Comparison of ENCODE assay signal across 8 cellular contexts in genomic region chr7:106659963-106660861, GRCh38. TPM values are rescaled to one million over a fixed set of nuclear protein-coding genes. Genes with fewer than 3 reads are reported as not detected.
A peak's percentile ranks its signal among the peaks of the same experiment; 100 is the strongest.
DNase-seq lines count a peak whose midpoint lies in the region; ATAC-seq, FAIRE-seq and TF ChIP-seq lines count a peak whose summit lies in the region.

No MANE protein-coding gene starts in this region.

- TF ChIP-seq CTCF in AG04450 (IDR thresholded peaks at IDR 0.05; ENCODE audit: low read depth, low read length) (peak; percentile 78), HepG2 (CRISPR knock-in tag; IDR thresholded peaks at IDR 0.05) (peak; percentile 9; the same call in 1 of the 2 replicates)

- no peak for TF ChIP-seq RAD21 in HepG2 (CRISPR knock-in tag; IDR thresholded peaks at IDR 0.05)

- CTCF ChIA-PET in AG04450 (lab: Charles Lee) = interaction anchor here (0.6 to 4.9 kb wide), 30 partner anchors 10 to 493 kb away, joined by 3 to 55 read pairs (median 3); partner anchors contain the start of gene NAMPT
- CTCF ChIA-PET in HepG2 (lab: Yijun Ruan, JAX; ENCODE audit: low intra/inter-chr PET ratio, low total read pairs) = no interaction called here

- ATAC-seq in GM18517 (IDR thresholded peaks at IDR 0.05; ENCODE audit: unreplicated experiment) (peak; percentile 61), HG03039 (IDR thresholded peaks at IDR 0.05; ENCODE audit: unreplicated experiment) (peak; percentile 43), HepG2 (peak; percentile 66)

- no TSS peak for BruUV-seq in HepG2 (replicated peaks; lab: Mats Ljungman, UMichigan)

- H3K27me3 ChIP-seq in AG04450 (ENCODE audit: control insufficient read depth, insufficient read depth, low read length) (no peaks in the 10 kb centered on the region), HepG2 (ENCODE audit: control insufficient read depth in 1 of 2, insufficient read depth in 2 of 2, low read length in 2 of 2) (peaks cover 0 to 7% of the 10 kb centered on the region in 2 experiments; a peak in 2 of 5 replicates)

- H3K36me3 ChIP-seq in HepG2 (replicated peaks in 1 of 2; ENCODE audit: control insufficient read depth in 1 of 2, insufficient read depth in 2 of 2, low read length in 2 of 2) = no peaks in the 10 kb centered on the region

- 56% methylated on average over 23 of the region's 101 CpGs for WGBS in HepG2 (ENCODE audit: low lambda C conversion rate)

- DNase-seq in AG04450 (ENCODE audit: low read depth, low spot score) (no peak), NCI-H2171 treated with DMSO at 0.1 percent for 48 hours (lab: John Stamatoyannopoulos, UW) (peak; percentile 49), dedifferentiated amniotic fluid mesenchymal stem cell (ENCODE audit: extremely low spot score) (peak; percentile 41), HepG2 (ENCODE audit: low spot score) (no peak)
- peak; percentile 82 to 83 for DNase-seq in activated CD4-positive, alpha-beta T cell treated with anti-CD3 and anti-CD28 coated beads for 4 hours
- peak; percentile 80 to 81 for DNase-seq in stimulated activated CD4-positive, alpha-beta T cell treated with anti-CD3 and anti-CD28 coated beads, Interleukin-4, amount 100 ng/mL, for 4 hours

- H3K27ac ChIP-seq in AG04450 (ENCODE audit: low read depth, low read length) = peak overlapping the region; percentile 87
- H3K27ac ChIP-seq in HepG2 (ENCODE audit: extremely low read length, insufficient read depth, low read length) = no peak overlapping the region

- FAIRE-seq in HepG2 (lab: Jason Lieb, UNC) = no peak

- no peak for TF ChIP-seq POLR2A in HepG2 (IDR thresholded peaks at IDR 0.05; ENCODE audit: insufficient read depth in 1 of 2, low read depth in 2 of 2, low read length in 2 of 2)

- no peak overlapping the region for H2AFZ ChIP-seq in HepG2 (ENCODE audit: low read length)

- in situ Hi-C loops in HepG2 (cut with HindIII; ENCODE audit: extremely low pct_ligation_motif_present, low pct_unique_long_range_greater_than_20kb) = no loop called here

- H3K9ac ChIP-seq in HepG2 (ENCODE audit: insufficient read depth, low read depth, low read length) = no peak overlapping the region

- TF ChIP-seq EP300 in HepG2 (IDR thresholded peaks at IDR 0.05; ENCODE audit: low read depth in 2 of 2, low read length in 2 of 2) (no peak), HepG2 (CRISPR knock-in tag; IDR thresholded peaks at IDR 0.05; ENCODE audit: borderline replicate concordance) (no peak)

- no peaks in the 10 kb centered on the region for H3K79me2 ChIP-seq in HepG2 (ENCODE audit: insufficient read depth, low read length)

- H3K4me3 ChIP-seq in AG04450 (ENCODE audit: low read depth, low read length) (peak overlapping the region; percentile 95), HepG2 (replicated peaks in 1 of 3; ENCODE audit: insufficient read depth in 1 of 3, low read depth in 2 of 3, low read length in 3 of 3) (peak overlapping the region; percentile 26 to 64 (median 43); a peak in 4 of 6 replicates)

- no peaks in the 10 kb centered on the region for H3K4me1 ChIP-seq in HepG2 (ENCODE audit: insufficient read depth, low read length)

- H3K4me2 ChIP-seq in HepG2 (ENCODE audit: low read depth, low read length) = peak overlapping the region; percentile 65

- intact Hi-C loops in HepG2 (cut with micrococcal nuclease; ENCODE audit: unreplicated experiment) = no loop called here

- H4K20me1 ChIP-seq in HepG2 (ENCODE audit: insufficient read depth, low read length) = no peaks in the 10 kb centered on the region

- POLR2A ChIA-PET in AG04450 (lab: Yijun Ruan, JAX) (interaction anchor here (0.7 to 1.0 kb wide), 3 partner anchors 76 to 481 kb away, joined by 3 to 7 read pairs (median 3); no protein-coding TSS in a partner anchor), HepG2 (lab: Yijun Ruan, JAX) (no interaction called here)

- H3K9me3 ChIP-seq in AG04450 (ENCODE audit: control insufficient read depth, insufficient read depth, low read length) (no peaks in the 10 kb centered on the region), HepG2 (ENCODE audit: low read length) (no peaks in the 10 kb centered on the region)

TF ChIP-seq in HepG2, 621 proteins besides CTCF, POLR2A, EP300 and RAD21:
- no peak for TF ChIP-seq STAG1 (CRISPR knock-in tag; IDR thresholded peaks at IDR 0.05)

RNA-seq across cellular contexts. Expression of gene CCDC71L, which starts 0.7 kb away (rescaled TPM):
- polyA plus RNA-seq in AG04450 (2011; rRNA removed) (15.8 and 16.9 TPM in 2 replicates), HepG2 (2011; rRNA removed) (0.04 TPM in 1 of 2 replicates, not detected in the other)
- 6.6 and 6.8 TPM in 2 replicates for polyA minus RNA-seq in AG04450 (2011; rRNA and poly(A)+ RNA removed)
- 0.02 TPM in 1 of 2 replicates, not detected in the other for total RNA-seq in HepG2 (2016; rRNA removed; fragmentation: Illumina TruSeq; extraction: Trizol)
- total RNA-seq in HepG2 (2016; cell fraction: cytosol; rRNA removed; fragmentation: Illumina TruSeq; extraction: Trizol; ENCODE audit: low read depth) = not detected in 2 replicates
- not detected in 2 replicates for total RNA-seq in HepG2 (2016; cell fraction: insoluble cytoplasmic fraction; rRNA removed; fragmentation: Illumina TruSeq; extraction: Trizol)
- 0.06 TPM in 1 of 2 replicates, not detected in the other for total RNA-seq in HepG2 (2016; cell fraction: membrane; rRNA removed; fragmentation: Illumina TruSeq; extraction: Trizol)
- not detected in 2 replicates for total RNA-seq in HepG2 (2016; cell fraction: nucleus; rRNA removed; fragmentation: Illumina TruSeq; extraction: Trizol)
- 0.03 and 0.04 TPM in 2 replicates for polyA plus RNA-seq in HepG2 (2011; cell fraction: cytosol; rRNA removed)
- polyA plus RNA-seq in HepG2 (2011; cell fraction: nucleus; rRNA removed) = 0.10 TPM in 1 of 2 replicates, not detected in the other
- polyA plus RNA-seq in HepG2 (2012) = not detected in 2 replicates
- polyA plus RNA-seq in HepG2 (2016; cell fraction: cytosol; fragmentation: Illumina TruSeq; extraction: Trizol; ENCODE audit: low read depth) = not detected in 2 replicates
- not detected in 2 replicates for polyA plus RNA-seq in HepG2 (2016; cell fraction: insoluble cytoplasmic fraction; fragmentation: Illumina TruSeq; extraction: Trizol; ENCODE audit: low read depth)
- polyA plus RNA-seq in HepG2 (2016; cell fraction: membrane; fragmentation: Illumina TruSeq; extraction: Trizol; ENCODE audit: low read depth) = not detected in 2 replicates
- polyA plus RNA-seq in HepG2 (2016; cell fraction: nucleus; fragmentation: Illumina TruSeq; extraction: Trizol; ENCODE audit: insufficient read depth, low read depth) = not detected in 2 replicates
- polyA minus RNA-seq in HepG2 (2011; rRNA and poly(A)+ RNA removed; ENCODE audit: low replicate concordance) = 2.9 TPM in 1 of 2 replicates, not detected in the other
- not detected in 2 replicates for polyA minus RNA-seq in HepG2 (2011; cell fraction: cytosol; rRNA and poly(A)+ RNA removed)
- polyA minus RNA-seq in HepG2 (2011; cell fraction: nucleus; rRNA and poly(A)+ RNA removed) = 0.13 TPM in 1 of 2 replicates, not detected in the other

Comparison
In these comparisons a context has a peak if more than half of its experiments do, and no peak if none do; other contexts are left out.
1. DNase-seq: peak in NCI-H2171 treated with DMSO at 0.1 percent for 48 hours (single experiment), activated CD4-positive, alpha-beta T cell treated with anti-CD3 and anti-CD28 coated beads for 4 hours (2 of 2), dedifferentiated amniotic fluid mesenchymal stem cell (single experiment) and stimulated activated CD4-positive, alpha-beta T cell treated with anti-CD3 and anti-CD28 coated beads, Interleukin-4, amount 100 ng/mL, for 4 hours (2 of 2); none in AG04450 (single experiment) and HepG2 (single experiment).
2. RNA of gene CCDC71L, which starts 0.7 kb away (polyA plus RNA-seq): 15.8 to 16.9 TPM in AG04450; 0.03 to 0.10 TPM in HepG2; every median in the first group is over 10 times any median in the second.
3. Peak in every context shown above with its lines, with median percentiles within 50 percentile points of each other: ATAC-seq.